Comparison of ENCODE assay signal across 24 cellular contexts in the genomic region with DNA sequence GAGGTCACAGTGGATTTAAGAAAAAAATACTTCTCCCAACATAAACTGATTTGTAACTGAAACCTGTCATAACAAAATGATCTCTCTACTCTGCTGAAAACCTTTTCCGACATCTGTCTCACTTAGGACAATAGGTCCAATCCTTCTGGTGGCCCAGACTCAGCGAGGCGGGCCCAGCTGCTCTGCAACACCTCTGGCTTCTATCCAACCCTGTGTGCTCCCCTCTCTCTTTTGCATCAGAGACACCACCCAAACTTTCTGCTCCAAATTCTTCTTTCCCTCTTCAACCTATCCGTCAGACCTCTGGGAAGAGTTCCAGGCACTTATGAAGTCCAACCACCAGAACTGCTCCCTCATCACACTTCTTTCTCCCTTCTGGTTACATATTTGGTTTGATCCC. TPM values are rescaled to one million over a fixed set of nuclear protein-coding genes. Genes with fewer than 3 reads are reported as not detected.
"Had no signal": no experiment of that assay in that cellular context is flagged by ENCODE, and none has a peak within 500 bp of the region (broad histone marks: within the 10 kb centered on the region; RNA-seq: fewer than 3 reads in every experiment).

No MANE protein-coding gene starts in this region.

- H3K4me1 Mint-ChIP-seq: nephron had no signal

- H3K27me3 Mint-ChIP-seq: stimulated activated memory B cell treated with anti-CD40 and anti-IgM and Interleukin-4, amounts not matched to agents 10 μg/mL and 1 μg/mL and 100 μg/mL, for 72 hours had no signal

- H3K27me3 ChIP-seq: body of pancreas, foreskin keratinocyte, hepatocyte, right lobe of liver, testis, upper lobe of left lung had no signal

- H3K27ac ChIP-seq: body of pancreas, foreskin keratinocyte, hepatocyte, right lobe of liver, testis, upper lobe of left lung, VCaP had no signal

- ATAC-seq: body of pancreas; foreskin keratinocyte; right lobe of liver; SK-N-SH treated with all-trans-retinoic acid at 6 μM for 48 hours; stimulated activated memory B cell treated with anti-CD40 and anti-IgM and Interleukin-4, amounts not matched to agents 10 μg/mL and 1 μg/mL and 100 μg/mL, for 72 hours had no signal

- H3K4me3 Mint-ChIP-seq: activated T-helper 1 cell treated with anti-CD3 and anti-CD28 coated beads, Interleukin-12 subunit alpha, Interleukin-12 subunit beta, Interleukin-2, Interleukin-4 antibody, amounts not matched to agents 30 ng/mL and 10 ng/mL and 1 ng/mL, durations not matched to agents 14 hours and 24 hours and 36 hours; nephron; stimulated activated memory B cell treated with anti-CD40 and anti-IgM and Interleukin-4, amounts not matched to agents 10 μg/mL and 1 μg/mL and 100 μg/mL, for 72 hours; T-helper 2 cell treated with Interferon-gamma antibody and Interleukin-4, amounts not matched to agents 5 μg/mL and 100 μg/mL, for 36 hours had no signal

- H3K9me3 Mint-ChIP-seq: activated T-helper 1 cell treated with anti-CD3 and anti-CD28 coated beads, Interleukin-12 subunit alpha, Interleukin-12 subunit beta, Interleukin-2, Interleukin-4 antibody, amounts not matched to agents 30 ng/mL and 10 ng/mL and 1 ng/mL, durations not matched to agents 14 hours and 24 hours and 36 hours; nephron; stimulated activated memory B cell treated with anti-CD40 and anti-IgM and Interleukin-4, amounts not matched to agents 10 μg/mL and 1 μg/mL and 100 μg/mL, for 72 hours; T-helper 2 cell treated with Interferon-gamma antibody and Interleukin-4, amounts not matched to agents 5 μg/mL and 100 μg/mL, for 36 hours had no signal

- H3K27ac Mint-ChIP-seq: activated T-helper 1 cell treated with anti-CD3 and anti-CD28 coated beads, Interleukin-12 subunit alpha, Interleukin-12 subunit beta, Interleukin-2, Interleukin-4 antibody, amounts not matched to agents 30 ng/mL and 10 ng/mL and 1 ng/mL, durations not matched to agents 14 hours and 24 hours and 36 hours; nephron; stimulated activated memory B cell treated with anti-CD40 and anti-IgM and Interleukin-4, amounts not matched to agents 10 μg/mL and 1 μg/mL and 100 μg/mL, for 72 hours; T-helper 2 cell treated with Interferon-gamma antibody and Interleukin-4, amounts not matched to agents 5 μg/mL and 100 μg/mL, for 36 hours had no signal

- H3K9me3 ChIP-seq: body of pancreas, right lobe of liver, testis, upper lobe of left lung had no signal

- H3K4me1 ChIP-seq: body of pancreas, foreskin keratinocyte, right lobe of liver had no signal

- DNase-seq: activated CD4-positive, CD25-positive, alpha-beta regulatory T cell treated with anti-CD3 and anti-CD28 coated beads, Interleukin-2, amount 50 U/mL, for 72 hours; activated CD8-positive, alpha-beta memory T cell treated with anti-CD3 and anti-CD28 coated beads, Interleukin-2, amount 50 U/mL, for 48 hours; activated gamma-delta T cell; anterior cingulate cortex; body of pancreas; central memory CD4-positive, alpha-beta T cell; effector memory CD4-positive, alpha-beta T cell; foreskin keratinocyte; kidney glomerular epithelial cell; nucleus accumbens; right lobe of liver; small intestine; stimulated activated CD4-positive, alpha-beta T cell treated with anti-CD3 and anti-CD28 coated beads, Interleukin-2, amount 100 ng/mL, for 24 hours; testis; upper lobe of left lung had no signal

- H3K4me3 ChIP-seq: body of pancreas, hepatocyte, right lobe of liver, testis, upper lobe of left lung had no signal

RNA-seq across cellular contexts. Expression of gene TINCR, which starts 45.1 kb away (rescaled TPM):
- total RNA-seq: dermis microvascular lymphatic vessel endothelial cell, glomerular endothelial cell had no signal
